Comparison of ENCODE assay signal across 21 cellular contexts in the genomic region with DNA sequence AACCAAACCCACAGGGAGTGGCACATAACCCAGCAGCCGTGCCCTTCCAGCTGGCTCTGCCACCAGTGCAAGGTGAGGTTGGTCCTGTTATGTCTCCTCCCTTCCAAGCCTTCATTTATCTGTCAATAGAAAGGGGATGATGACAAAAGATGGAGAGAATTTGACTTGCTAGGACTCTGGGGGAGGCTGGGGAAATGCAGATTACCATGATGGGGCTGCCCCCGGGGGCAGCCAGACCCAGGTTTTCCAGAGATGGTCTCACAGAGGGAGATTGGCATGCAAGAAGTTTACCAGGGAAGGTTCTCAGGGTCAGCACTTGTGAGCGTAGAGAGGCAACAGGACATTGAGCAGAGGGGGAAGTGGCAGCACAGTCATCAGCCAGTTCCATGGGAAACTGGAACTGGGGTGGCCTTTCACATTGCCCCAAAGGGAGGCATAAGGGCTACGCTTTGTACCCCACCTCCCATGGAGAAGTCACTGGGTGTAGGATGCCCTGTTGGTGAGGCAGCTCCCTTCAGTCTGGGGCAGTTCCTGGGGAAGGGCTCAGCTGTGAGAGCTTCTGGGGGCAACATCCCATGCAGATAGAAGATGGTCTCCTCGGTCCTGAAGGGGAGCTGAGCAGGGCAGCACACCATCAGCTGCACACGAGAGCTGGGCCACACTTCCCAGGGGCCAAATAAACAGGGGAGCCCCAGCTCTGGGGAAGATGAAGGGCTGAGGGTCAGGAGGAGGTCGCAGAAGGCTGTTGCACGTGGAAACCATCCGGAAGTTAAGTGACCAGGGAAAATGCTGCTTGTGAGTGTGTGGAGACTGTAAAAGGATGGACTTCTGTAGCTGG.
DNase-seq lines count a peak whose midpoint lies in the region; ATAC-seq, FAIRE-seq and TF ChIP-seq lines count a peak whose summit lies in the region.
"Had no signal": no experiment of that assay in that cellular context is flagged by ENCODE, and none has a peak within 500 bp of the region (broad histone marks: within the 10 kb centered on the region; RNA-seq: fewer than 3 reads in every experiment).

No MANE protein-coding gene starts in this region.

- WGBS in H1 (ENCODE audit: extremely low coverage in 1 of 2, insufficient coverage in 1 of 2, insufficient read length in 1 of 2, insufficient replicate concordance in 2 of 2, low coverage in 1 of 2, low lambda C conversion rate in 2 of 2, missing lambda C conversion rate in 1 of 2), 2 experiments = 76% methylated on average over 9 of the region's 9 CpGs; no CpG with 5 or more reads in 1 of the 2 experiments

- no peaks in the 10 kb centered on the region for H3K79me1 ChIP-seq in H1 (ENCODE audit: low read depth, low read length)

- intact Hi-C loops in Right ventricle myocardium inferior (cut with DNase I) = no loop called here

- H3K27me3 ChIP-seq in H1 (replicated peaks in 1 of 4; ENCODE audit: control insufficient read depth in 3 of 4, extremely low read depth in 1 of 4, insufficient read depth in 3 of 4, low read length in 3 of 4) = no peaks in the 10 kb centered on the region
- H3K27me3 ChIP-seq: Peyer's patch, right lobe of liver had no signal

- no peak overlapping the region for H2BK120ac ChIP-seq in H1 (replicated peaks; ENCODE audit: low read depth, low read length)

- POLR2A ChIA-PET in activated CD8-positive, alpha-beta T cell treated with anti-CD3 and anti-CD28 coated beads, Interleukin-2, amount 10 ng/mL, durations not matched to agents 7 days and 5 days (lab: Charles Lee) = interaction anchor here (0.7 to 3.2 kb wide), 7 partner anchors 12 to 119 kb away, joined by 3 to 36 read pairs (median 9); no protein-coding TSS in a partner anchor
- POLR2A ChIA-PET in H1 (lab: Charles Lee; ENCODE audit: partially characterized antibody) = no interaction called here

- no peak overlapping the region for H3K27ac ChIP-seq in H1 (ENCODE audit: low read depth, low read length)
- H3K27ac ChIP-seq: parathyroid adenoma, right lobe of liver, WERI-Rb-1 had no signal

- no peak overlapping the region for H4K5ac ChIP-seq in H1 (ENCODE audit: insufficient read length, low read depth, low read length)

- peaks cover 94% of the 10 kb centered on the region for H3K4me1 Mint-ChIP-seq in activated naive CD4-positive, alpha-beta T cell treated with anti-CD3 and anti-CD28 coated beads, Interleukin-2, amount 50 U/mL, for 24 hours
- peaks cover 70% of the 10 kb centered on the region for H3K4me1 Mint-ChIP-seq in activated CD8-positive, alpha-beta T cell treated with anti-CD3 and anti-CD28 coated beads, Interleukin-2, amount 10 ng/mL, durations not matched to agents 7 days and 5 days (ENCODE audit: low read depth)

- H3K18ac ChIP-seq in H1 (ENCODE audit: extremely low read depth, low read length) = no peak overlapping the region

- H3K4me2 ChIP-seq in H1 (ENCODE audit: insufficient read depth in 1 of 2, low read depth in 2 of 2, low read length in 2 of 2) = no peak overlapping the region

- peak overlapping the region; percentile 95 for H3K27ac Mint-ChIP-seq in activated naive CD4-positive, alpha-beta T cell treated with anti-CD3 and anti-CD28 coated beads, Interleukin-2, amount 50 U/mL, for 24 hours
- peak overlapping the region; percentile 86 for H3K27ac Mint-ChIP-seq in activated CD8-positive, alpha-beta T cell treated with anti-CD3 and anti-CD28 coated beads, Interleukin-2, amount 10 ng/mL, durations not matched to agents 7 days and 5 days

- no peak for FAIRE-seq in H1 (lab: Jason Lieb, UNC)

- no peaks in the 10 kb centered on the region for H3K27me3 Mint-ChIP-seq in activated naive CD4-positive, alpha-beta T cell treated with anti-CD3 and anti-CD28 coated beads, Interleukin-2, amount 50 U/mL, for 24 hours
- H3K27me3 Mint-ChIP-seq in activated CD8-positive, alpha-beta T cell treated with anti-CD3 and anti-CD28 coated beads, Interleukin-2, amount 10 ng/mL, durations not matched to agents 7 days and 5 days (ENCODE audit: low read depth) = no peaks in the 10 kb centered on the region

- no peaks in the 10 kb centered on the region; the same call in 1 of the 2 replicates for H3K23me2 ChIP-seq in H1 (ENCODE audit: low read depth, low read length)

- H4K8ac ChIP-seq in H1 (ENCODE audit: extremely low read depth, insufficient read depth, low read length) = no peak overlapping the region

- H3K36me3 Mint-ChIP-seq in activated naive CD4-positive, alpha-beta T cell treated with anti-CD3 and anti-CD28 coated beads, Interleukin-2, amount 50 U/mL, for 24 hours = no peaks in the 10 kb centered on the region
- H3K36me3 Mint-ChIP-seq in activated CD8-positive, alpha-beta T cell treated with anti-CD3 and anti-CD28 coated beads, Interleukin-2, amount 10 ng/mL, durations not matched to agents 7 days and 5 days (ENCODE audit: low read depth) = peaks cover 2% of the 10 kb centered on the region

- no peak overlapping the region for H3K14ac ChIP-seq in H1 (ENCODE audit: insufficient read length)

- CTCF ChIA-PET in activated CD8-positive, alpha-beta T cell treated with anti-CD3 and anti-CD28 coated beads, Interleukin-2, amount 10 ng/mL, durations not matched to agents 7 days and 5 days (lab: Charles Lee) = interaction anchor here (2.9 to 3.2 kb wide), 2 partner anchors 12 to 17 kb away, joined by 17 to 22 read pairs; no protein-coding TSS in a partner anchor
- CTCF ChIA-PET in H1 (lab: Charles Lee; ENCODE audit: partially characterized antibody) = interaction anchor here (0.6 to 1.5 kb wide), 8 partner anchors 11 to 590 kb away, joined by 3 to 5 read pairs (median 3); no protein-coding TSS in a partner anchor

- H3K9ac ChIP-seq in H1 (replicated peaks in 1 of 4; ENCODE audit: extremely low read depth in 1 of 4, low read depth in 3 of 4, low read length in 3 of 4) = no peak overlapping the region
- H3K9ac ChIP-seq: parathyroid adenoma had no signal

- no peak overlapping the region for H3K4ac ChIP-seq in H1 (replicated peaks; ENCODE audit: insufficient read length, low read depth, low read length)

- H4K20me1 ChIP-seq in H1 (replicated peaks in 1 of 2; ENCODE audit: control insufficient read depth in 1 of 2, insufficient read depth in 2 of 2, low read length in 2 of 2) = no peaks in the 10 kb centered on the region

- no peak for DNase-seq in activated naive CD4-positive, alpha-beta T cell treated with Interleukin-2 at 50 U/mL for 16 hours
- DNase-seq in activated CD8-positive, alpha-beta T cell treated with anti-CD3 and anti-CD28 coated beads, Interleukin-2, amount 10 ng/mL, durations not matched to agents 7 days and 5 days = no peak
- DNase-seq in H1 (ENCODE audit: low read depth in 1 of 2, low spot score in 2 of 2) (peak in 1 of 2 experiments; percentile 29), Right ventricle myocardium inferior (ENCODE audit: missing footprints) (no peak), AG08395 (ENCODE audit: low spot score) (no peak), superior temporal gyrus (ENCODE audit: extremely low spot score) (no peak)
- DNase-seq: activated effector memory CD4-positive, alpha-beta T cell treated with Interleukin-2 at 50 U/mL for 16 hours; aorta; caudate nucleus; GF-D8; H7; IMR-90; left cardiac atrium; mesendoderm; NCI-H1436 treated with DMSO at 0.1 percent for 48 hours; NCI-H524; Peyer's patch; right lobe of liver; WERI-Rb-1 had no signal

- no peaks in the 10 kb centered on the region for H3K9me3 ChIP-seq in H1 (ENCODE audit: insufficient read depth in 2 of 2, low read depth in 1 of 2, low read length in 1 of 2)
- H3K9me3 ChIP-seq: Peyer's patch, right lobe of liver had no signal

- TF ChIP-seq CTCF in H1 (IDR thresholded peaks at IDR 0.05; ENCODE audit: control extremely low read depth in 1 of 3, insufficient read depth in 1 of 3, low read depth in 1 of 3, low read length in 3 of 3) = no peak

- H3K56ac ChIP-seq in H1 (replicated peaks; ENCODE audit: insufficient read length, low read depth, low read length) = no peak overlapping the region

- no peak for TF ChIP-seq EP300 in H1 (IDR thresholded peaks at IDR 0.05; ENCODE audit: borderline replicate concordance in 1 of 2, low read depth in 2 of 2, low read length in 2 of 2)

- H2BK12ac ChIP-seq in H1 (ENCODE audit: low read depth, low read length) = no peak overlapping the region

- H2BK5ac ChIP-seq in H1 (ENCODE audit: low read depth, low read length) = peak overlapping the region; percentile 5; the same call in 1 of the 2 replicates

- no peaks in the 10 kb centered on the region for H3K9me3 Mint-ChIP-seq in activated naive CD4-positive, alpha-beta T cell treated with anti-CD3 and anti-CD28 coated beads, Interleukin-2, amount 50 U/mL, for 24 hours
- H3K9me3 Mint-ChIP-seq in activated CD8-positive, alpha-beta T cell treated with anti-CD3 and anti-CD28 coated beads, Interleukin-2, amount 10 ng/mL, durations not matched to agents 7 days and 5 days (ENCODE audit: insufficient read depth) = no peaks in the 10 kb centered on the region

- H3K4me3 Mint-ChIP-seq in activated naive CD4-positive, alpha-beta T cell treated with anti-CD3 and anti-CD28 coated beads, Interleukin-2, amount 50 U/mL, for 24 hours = peak overlapping the region; percentile 77
- peak overlapping the region; percentile 67 for H3K4me3 Mint-ChIP-seq in activated CD8-positive, alpha-beta T cell treated with anti-CD3 and anti-CD28 coated beads, Interleukin-2, amount 10 ng/mL, durations not matched to agents 7 days and 5 days

- no peak overlapping the region for H4K91ac ChIP-seq in H1 (replicated peaks; ENCODE audit: insufficient read length, low read length)

- no peaks in the 10 kb centered on the region for H3K36me3 ChIP-seq in H1 (ENCODE audit: control insufficient read depth in 2 of 4, insufficient read depth in 4 of 4, low read length in 3 of 4)
- H3K36me3 ChIP-seq: Peyer's patch, right lobe of liver, WERI-Rb-1 had no signal

- H2BK20ac ChIP-seq in H1 (ENCODE audit: low read length) = no peak overlapping the region

- no peak overlapping the region for H3K4me3 ChIP-seq in H1 (ENCODE audit: extremely low read depth in 1 of 4, insufficient read depth in 2 of 4, low read depth in 3 of 4, low read length in 4 of 4)
- H3K4me3 ChIP-seq: Peyer's patch, right lobe of liver had no signal

- H3K23ac ChIP-seq in H1 (ENCODE audit: insufficient read length) = no peak overlapping the region

- TF ChIP-seq POLR2A in H1 (IDR thresholded peaks at IDR 0.05; ENCODE audit: control extremely low read depth in 1 of 2, low read depth in 2 of 2, low read length in 2 of 2) = no peak

- no peak overlapping the region for H2AFZ ChIP-seq in H1 (ENCODE audit: low read length)
- H2AFZ ChIP-seq: parathyroid adenoma had no signal

- H2AK5ac ChIP-seq in H1 (ENCODE audit: low read depth, low read length) = no peak overlapping the region

- no peaks in the 10 kb centered on the region for H3K79me2 ChIP-seq in H1 (ENCODE audit: control insufficient read depth in 1 of 2, insufficient read depth in 2 of 2, low read length in 2 of 2)
- H3K79me2 ChIP-seq: parathyroid adenoma had no signal

- H3K4me1 ChIP-seq in H1 (replicated peaks in 1 of 4; ENCODE audit: control insufficient read depth in 3 of 4, insufficient read depth in 4 of 4, low read length in 3 of 4) = peaks cover 2 to 10% (median 6%) of the 10 kb centered on the region in 4 experiments; a peak in 5 of 7 replicates
- H3K4me1 ChIP-seq: parathyroid adenoma, Peyer's patch had no signal

- ATAC-seq in activated CD8-positive, alpha-beta T cell treated with anti-CD3 and anti-CD28 coated beads, Interleukin-2, amount 10 ng/mL, durations not matched to agents 7 days and 5 days = no peak
- no peak for ATAC-seq in Right ventricle myocardium inferior
- ATAC-seq: left cardiac atrium, right lobe of liver had no signal

- TF ChIP-seq RAD21 in H1 (IDR thresholded peaks at IDR 0.05 in 1 of 2, conservative IDR thresholded peaks at IDR 0.05 in 1 of 2; ENCODE audit: low read depth in 2 of 2, low read length in 2 of 2) = no peak

- H2BK15ac ChIP-seq in H1 (ENCODE audit: low read length) = no peak overlapping the region
